Comparison of ENCODE assay signal across 21 cellular contexts in genomic region chr10:131843089-131843595, GRCh38. TPM values are rescaled to one million over a fixed set of nuclear protein-coding genes. Genes with fewer than 3 reads are reported as not detected.
A peak's percentile ranks its signal among the peaks of the same experiment; 100 is the strongest.
DNase-seq lines count a peak whose midpoint lies in the region; ATAC-seq, FAIRE-seq and TF ChIP-seq lines count a peak whose summit lies in the region.
"Had no signal": no experiment of that assay in that cellular context is flagged by ENCODE, and none has a peak within 500 bp of the region (broad histone marks: within the 10 kb centered on the region; RNA-seq: fewer than 3 reads in every experiment).

No MANE protein-coding gene starts in this region.

- no peak for TF ChIP-seq POLR2A in H54 (IDR thresholded peaks at IDR 0.05; ENCODE audit: low read depth, low read length)

- no peak for FAIRE-seq in H54 (lab: Jason Lieb, UNC)
- FAIRE-seq: GM12892, GM18507, HTR-8/SVneo had no signal

- no peak overlapping the region for H3K4me3 Mint-ChIP-seq in stimulated activated naive CD8-positive, alpha-beta T cell treated with anti-CD3 and anti-CD28 coated beads, Interleukin-15, amount 100 ng/mL, for 72 hours

- H3K4me1 Mint-ChIP-seq in stimulated activated naive CD8-positive, alpha-beta T cell treated with anti-CD3 and anti-CD28 coated beads, Interleukin-15, amount 100 ng/mL, for 72 hours: no peaks in the 10 kb centered on the region

- no peaks in the 10 kb centered on the region for H3K9me3 Mint-ChIP-seq in stimulated activated naive CD8-positive, alpha-beta T cell treated with anti-CD3 and anti-CD28 coated beads, Interleukin-15, amount 100 ng/mL, for 72 hours

- H3K27me3 Mint-ChIP-seq in stimulated activated naive CD8-positive, alpha-beta T cell treated with anti-CD3 and anti-CD28 coated beads, Interleukin-15, amount 100 ng/mL, for 72 hours: no peaks in the 10 kb centered on the region

- H3K27ac Mint-ChIP-seq in stimulated activated naive CD8-positive, alpha-beta T cell treated with anti-CD3 and anti-CD28 coated beads, Interleukin-15, amount 100 ng/mL, for 72 hours: no peak overlapping the region

- intact Hi-C loops in sciatic nerve (cut with DNase I): no loop called here

- peak; percentile 13 for ATAC-seq in stimulated activated naive CD8-positive, alpha-beta T cell treated with anti-CD3 and anti-CD28 coated beads, Interleukin-15, Interleukin-2, amounts not matched to agents 100 U/mL and 50 U/mL, for 24 hours
- ATAC-seq in stimulated activated naive CD8-positive, alpha-beta T cell treated with anti-CD3 and anti-CD28 coated beads, Interleukin-15, amount 100 ng/mL, for 72 hours: no peak
- ATAC-seq in sciatic nerve: no peak
- no peak for ATAC-seq in GM21360 (IDR thresholded peaks at IDR 0.05; ENCODE audit: unreplicated experiment)

- no peak for DNase-seq in stimulated activated naive CD8-positive, alpha-beta T cell treated with anti-CD3 and anti-CD28 coated beads, Interleukin-15, Interleukin-2, amounts not matched to agents 100 U/mL and 50 U/mL, for 24 hours
- DNase-seq in stimulated activated naive CD8-positive, alpha-beta T cell treated with anti-CD3 and anti-CD28 coated beads, Interleukin-15, amount 100 ng/mL, for 72 hours: no peak
- DNase-seq in islet precursor cell: peak; percentile 37
- DNase-seq in sciatic nerve (ENCODE audit: low spot score): peak; percentile 47
- no peak for DNase-seq in H54 (ENCODE audit: insufficient read length, low spot score)
- DNase-seq in KG1 (lab: John Stamatoyannopoulos, UW): no peak
- DNase-seq: DMS79, HCEC 1CT, IMR-90, Karpas-422, NCI-H1417 treated with DMSO at 0.1 percent for 48 hours, NCI-H187 treated with DMSO at 0.1 percent for 48 hours, NCI-H226, NCI-H524, NCI-H82, RPMI8226, SJCRH30 had no signal

RNA-seq across cellular contexts. Expression of gene PPP2R2D, which starts 57.7 kb away (rescaled TPM):
- 30.1 TPM for total RNA-seq in sciatic nerve

Comparison
In these comparisons a context has a peak if more than half of its experiments do, and no peak if none do; other contexts are left out.
1. DNase-seq: peak in islet precursor cell (single experiment) and sciatic nerve (single experiment); none in stimulated activated naive CD8-positive, alpha-beta T cell treated with anti-CD3 and anti-CD28 coated beads, Interleukin-15, Interleukin-2, amounts not matched to agents 100 U/mL and 50 U/mL, for 24 hours (single experiment), stimulated activated naive CD8-positive, alpha-beta T cell treated with anti-CD3 and anti-CD28 coated beads, Interleukin-15, amount 100 ng/mL, for 72 hours (0 of 2), H54 (single experiment) and KG1 (single experiment).